ENCODE assay signal across 8 cellular contexts in the genomic region with DNA sequence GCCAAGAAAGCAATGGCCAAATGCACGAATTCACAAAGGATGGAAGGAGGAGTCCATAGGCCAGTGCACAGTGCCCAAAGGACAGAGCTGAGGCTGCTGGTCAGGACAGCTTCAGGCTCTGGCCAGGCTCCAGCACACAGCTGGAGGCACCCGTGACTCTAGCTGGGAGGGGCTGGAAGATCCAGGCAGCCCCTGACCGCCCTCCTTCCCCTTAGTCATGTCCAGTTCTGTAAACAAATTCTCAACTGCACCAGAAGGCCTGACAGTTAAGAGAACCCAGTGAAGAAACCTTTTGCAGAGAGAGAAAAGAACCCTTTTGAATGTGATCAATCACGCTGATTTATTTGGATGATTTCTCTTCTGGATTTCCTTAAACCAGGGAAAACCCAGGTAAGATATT. TPM values are rescaled to one million over a fixed set of nuclear protein-coding genes. Genes with fewer than 3 reads are reported as not detected.
DNase-seq lines count a peak whose midpoint lies in the region; ATAC-seq and TF ChIP-seq lines count a peak whose summit lies in the region.

No MANE protein-coding gene starts in this region.

- H3K4me1 Mint-ChIP-seq in H9 = peaks cover 20 to 21% of the 10 kb centered on the region in 2 experiments
- peaks cover 22% of the 10 kb centered on the region for H3K4me1 Mint-ChIP-seq in activated T-helper 1 cell treated with anti-CD3 and anti-CD28 coated beads, Interleukin-12 subunit alpha, Interleukin-12 subunit beta, Interleukin-2, Interleukin-4 antibody, amounts not matched to agents 30 ng/mL and 10 ng/mL and 1 ng/mL, durations not matched to agents 14 hours and 24 hours and 36 hours (ENCODE audit: low read depth)

- H3K9me3 Mint-ChIP-seq in H9 = no peaks in the 10 kb centered on the region
- H3K9me3 Mint-ChIP-seq in activated T-helper 1 cell treated with anti-CD3 and anti-CD28 coated beads, Interleukin-12 subunit alpha, Interleukin-12 subunit beta, Interleukin-2, Interleukin-4 antibody, amounts not matched to agents 30 ng/mL and 10 ng/mL and 1 ng/mL, durations not matched to agents 14 hours and 24 hours and 36 hours = no peaks in the 10 kb centered on the region

- no peak overlapping the region for H3T11ph ChIP-seq in H9 (ENCODE audit: low read length)

- TF ChIP-seq POLR2A in prostate gland (IDR thresholded peaks at IDR 0.05) = no peak

- no peaks in the 10 kb centered on the region for H3K79me1 ChIP-seq in H9 (ENCODE audit: insufficient read depth, low read depth, low read length, poor library complexity, severe bottlenecking)

- peaks cover under 1% of the 10 kb centered on the region for H3K4me1 ChIP-seq in prostate gland (replicated peaks)
- no peaks in the 10 kb centered on the region for H3K4me1 ChIP-seq in H9 (ENCODE audit: insufficient read depth, low read length)

- H3K27me3 ChIP-seq in prostate gland (replicated peaks; ENCODE audit: insufficient read depth) (no peaks in the 10 kb centered on the region), H9 (ENCODE audit: insufficient read depth, low read length) (no peaks in the 10 kb centered on the region)

- no peak overlapping the region for H3K56ac ChIP-seq in H9 (ENCODE audit: insufficient read length, low read depth, low read length)

- no peak overlapping the region for H3K4me3 ChIP-seq in prostate gland

- H3K27ac ChIP-seq in prostate gland (no peak overlapping the region), H9 (ENCODE audit: insufficient read length, low read depth, low read length) (no peak overlapping the region)

- H3K9ac ChIP-seq in H9 (ENCODE audit: extremely low read depth, insufficient read length, low read length) = no peak overlapping the region

- no peak overlapping the region for H3K4ac ChIP-seq in H9 (ENCODE audit: low read depth, low read length)

- no peaks in the 10 kb centered on the region for H4K20me1 ChIP-seq in H9 (ENCODE audit: control insufficient read depth, insufficient read depth, insufficient read length)

- H3K4me3 Mint-ChIP-seq in H9 = no peak overlapping the region
- no peak overlapping the region for H3K4me3 Mint-ChIP-seq in activated T-helper 1 cell treated with anti-CD3 and anti-CD28 coated beads, Interleukin-12 subunit alpha, Interleukin-12 subunit beta, Interleukin-2, Interleukin-4 antibody, amounts not matched to agents 30 ng/mL and 10 ng/mL and 1 ng/mL, durations not matched to agents 14 hours and 24 hours and 36 hours

- no peak overlapping the region for H4K8ac ChIP-seq in H9 (replicated peaks; ENCODE audit: insufficient read length, low read depth, low read length)

- no peak overlapping the region for H4K5ac ChIP-seq in H9 (ENCODE audit: insufficient read length, low read depth, low read length)

- TF ChIP-seq CTCF in prostate gland (IDR thresholded peaks at IDR 0.05) = no peak
- TF ChIP-seq CTCF in H9 (conservative IDR thresholded peaks at IDR 0.05) = no peak

- no peaks in the 10 kb centered on the region for H3K36me3 Mint-ChIP-seq in H9 (ENCODE audit: insufficient read depth in 1 of 3, low read depth in 3 of 3)
- peaks cover 2% of the 10 kb centered on the region for H3K36me3 Mint-ChIP-seq in activated T-helper 1 cell treated with anti-CD3 and anti-CD28 coated beads, Interleukin-12 subunit alpha, Interleukin-12 subunit beta, Interleukin-2, Interleukin-4 antibody, amounts not matched to agents 30 ng/mL and 10 ng/mL and 1 ng/mL, durations not matched to agents 14 hours and 24 hours and 36 hours (ENCODE audit: low read depth)

- no peak overlapping the region for H2BK15ac ChIP-seq in H9 (ENCODE audit: low read depth, low read length)

- no peak overlapping the region for H3K18ac ChIP-seq in H9 (ENCODE audit: insufficient read length, low read depth, low read length)

- 31% methylated on average over 4 of the region's 4 CpGs for WGBS in prostate gland
- no CpG with 5 or more reads among the region's 4 CpGs for WGBS in H9 (ENCODE audit: extremely low coverage, insufficient read length, low lambda C conversion rate)

- H3K27ac Mint-ChIP-seq in H9 = no peak overlapping the region
- no peak overlapping the region for H3K27ac Mint-ChIP-seq in activated T-helper 1 cell treated with anti-CD3 and anti-CD28 coated beads, Interleukin-12 subunit alpha, Interleukin-12 subunit beta, Interleukin-2, Interleukin-4 antibody, amounts not matched to agents 30 ng/mL and 10 ng/mL and 1 ng/mL, durations not matched to agents 14 hours and 24 hours and 36 hours

- no peak overlapping the region for H2BK12ac ChIP-seq in H9 (ENCODE audit: insufficient read length, low read depth, low read length)

- no peak overlapping the region for H2BK20ac ChIP-seq in H9 (ENCODE audit: low read depth, low read length, poor library complexity, severe bottlenecking)

- intact Hi-C loops in prostate gland (cut with DNase I) = no loop called here
- intact Hi-C loops in activated T-helper 1 cell treated with anti-CD3 and anti-CD28 coated beads, Interleukin-12 subunit alpha, Interleukin-12 subunit beta, Interleukin-2, Interleukin-4 antibody, amounts not matched to agents 30 ng/mL and 10 ng/mL and 1 ng/mL, durations not matched to agents 14 hours and 24 hours and 36 hours (cut with micrococcal nuclease) = loop anchor here (10.0 kb wide), 1 partner anchor 806 kb away; the partner anchor contains the start of gene ODC1

- no peak overlapping the region for H2AK5ac ChIP-seq in H9 (ENCODE audit: insufficient read length, low read length)

- no peak overlapping the region for H3K23ac ChIP-seq in H9 (ENCODE audit: insufficient read length, low read depth, low read length)

- no peak for ATAC-seq in HG02840 (IDR thresholded peaks at IDR 0.05; ENCODE audit: low FRiP score, unreplicated experiment)
- ATAC-seq in HG03521 (IDR thresholded peaks at IDR 0.05; ENCODE audit: unreplicated experiment) = no peak

- H3K9me3 ChIP-seq in prostate gland (no peaks in the 10 kb centered on the region), H9 (ENCODE audit: control insufficient read depth, low read depth, low read length) (no peaks in the 10 kb centered on the region)

- no peak overlapping the region for H2BK120ac ChIP-seq in H9 (ENCODE audit: low read depth, low read length, poor library complexity, severe bottlenecking)

- no peaks in the 10 kb centered on the region for H3K23me2 ChIP-seq in H9 (ENCODE audit: insufficient read length, low read depth, low read length, poor library complexity, severe bottlenecking)

- no peaks in the 10 kb centered on the region for H3K36me3 ChIP-seq in prostate gland

- H3K14ac ChIP-seq in H9 (ENCODE audit: insufficient read depth, low read length) = no peak overlapping the region

- H3K27me3 Mint-ChIP-seq in H9 (ENCODE audit: low read depth) = peaks cover 55% of the 10 kb centered on the region
- peaks cover 12% of the 10 kb centered on the region for H3K27me3 Mint-ChIP-seq in activated T-helper 1 cell treated with anti-CD3 and anti-CD28 coated beads, Interleukin-12 subunit alpha, Interleukin-12 subunit beta, Interleukin-2, Interleukin-4 antibody, amounts not matched to agents 30 ng/mL and 10 ng/mL and 1 ng/mL, durations not matched to agents 14 hours and 24 hours and 36 hours (ENCODE audit: insufficient read depth)

- DNase-seq in DMS53 (lab: John Stamatoyannopoulos, UW) (peak; percentile 68), SW 1271 (lab: John Stamatoyannopoulos, UW) (peak; percentile 18 to 59), glomerular visceral epithelial cell (ENCODE audit: extremely low spot score) (peak; percentile 86), prostate gland (ENCODE audit: low spot score) (peak; percentile 31), H9 (no peak)
- DNase-seq in activated T-helper 1 cell treated with anti-CD3 and anti-CD28 coated beads, Interleukin-12 subunit alpha, Interleukin-12 subunit beta, Interleukin-2, Interleukin-4 antibody, amounts not matched to agents 30 ng/mL and 10 ng/mL and 1 ng/mL, durations not matched to agents 14 hours and 24 hours and 36 hours (ENCODE audit: low spot score) = no peak

- H3K79me2 ChIP-seq in H9 (ENCODE audit: insufficient read depth, low read length) = no peaks in the 10 kb centered on the region

- no peak overlapping the region for H2BK5ac ChIP-seq in H9 (ENCODE audit: insufficient read length, low read length)

- no peak overlapping the region for H3K4me2 ChIP-seq in H9 (ENCODE audit: insufficient read depth, insufficient read length, low read length)

- H4K91ac ChIP-seq in H9 (ENCODE audit: insufficient read length, low read depth, low read length) = no peak overlapping the region

- H2AFZ ChIP-seq in H9 (ENCODE audit: low read length) = no peak overlapping the region

RNA-seq across cellular contexts. Expression of gene YWHAQ, which starts 7.7 kb away (rescaled TPM):
- 100 to 1,000 TPM; 208 to 248 TPM for total RNA-seq in prostate gland
- total RNA-seq in H9 (2021) = 374 and 380 TPM in 2 replicates
- 290 and 311 TPM in 2 replicates for total RNA-seq in activated T-helper 1 cell treated with anti-CD3 and anti-CD28 coated beads, Interleukin-12 subunit alpha, Interleukin-12 subunit beta, Interleukin-2, Interleukin-4 antibody, amounts not matched to agents 30 ng/mL and 10 ng/mL and 1 ng/mL, durations not matched to agents 14 hours and 24 hours and 36 hours

Comparison
In these comparisons a context has a peak if more than half of its experiments do, and no peak if none do; other contexts are left out.
1. DNase-seq: peak in DMS53 (single experiment), SW 1271 (2 of 2), glomerular visceral epithelial cell (single experiment) and prostate gland (single experiment); none in H9 (single experiment) and activated T-helper 1 cell treated with anti-CD3 and anti-CD28 coated beads, Interleukin-12 subunit alpha, Interleukin-12 subunit beta, Interleukin-2, Interleukin-4 antibody, amounts not matched to agents 30 ng/mL and 10 ng/mL and 1 ng/mL, durations not matched to agents 14 hours and 24 hours and 36 hours (single experiment).